In genomic region chr14:22814945-22815713, GRCh38 we compare ENCODE assay signal across 11 cellular contexts. TPM values are rescaled to one million over a fixed set of nuclear protein-coding genes. Genes with fewer than 3 reads are reported as not detected.
DNase-seq lines count a peak whose midpoint lies in the region; ATAC-seq and TF ChIP-seq lines count a peak whose summit lies in the region.
"Had no signal": no experiment of that assay in that cellular context is flagged by ENCODE, and none has a peak within 500 bp of the region (broad histone marks: within the 10 kb centered on the region; RNA-seq: fewer than 3 reads in every experiment).

TSS of gene SLC7A7 (minus strand) at chr14:22815435. CDS start at chr14:22813398, 2,037 bp downstream.

- DNase-seq in PC-9 (no peak), left ventricle myocardium superior (no peak), skeletal muscle cell (ENCODE audit: low read depth) (no peak), sciatic nerve (ENCODE audit: low spot score) (no peak), SHP77 (lab: John Stamatoyannopoulos, UW) (no peak)
- DNase-seq in activated CD4-positive, alpha-beta T cell treated with anti-CD3 and anti-CD28 coated beads for 1 hour, result no peak
- DNase-seq: central memory CD4-positive, alpha-beta T cell; stimulated activated CD4-positive, alpha-beta T cell treated with anti-CD3 and anti-CD28 coated beads, Interleukin-12 subunit alpha, Interleukin-12 subunit beta, amount 100 ng/mL, for 4 hours had no signal

- ATAC-seq in GM19023 (IDR thresholded peaks at IDR 0.05; ENCODE audit: unreplicated experiment), result peak; percentile 18
- peak; percentile 39 for ATAC-seq in left ventricle myocardium superior
- no peak for ATAC-seq in GM21529 (IDR thresholded peaks at IDR 0.05; ENCODE audit: unreplicated experiment)
- ATAC-seq in sciatic nerve, result no peak

- H3K4me2 ChIP-seq in PC-9, result 0 out of 2 replicates have a peak within 1 kb of the TSS, but pooled peaks have one; percentile 7

- intact Hi-C loops in PC-9 (cut with micrococcal nuclease; ENCODE audit: unreplicated experiment), result no loop called here
- intact Hi-C loops in left ventricle myocardium superior (cut with micrococcal nuclease), result loop anchor here (10.0 kb wide), 1 partner anchor 250 kb away; no protein-coding TSS in a partner anchor
- intact Hi-C loops in sciatic nerve (cut with DNase I), result no loop called here

- no peaks in the 10 kb centered on the region for H3K9me2 ChIP-seq in PC-9 (ENCODE audit: insufficient read depth)

- H3F3A ChIP-seq in PC-9 (ENCODE audit: insufficient read depth, low read depth), result peaks cover 10% of the 10 kb centered on the region; the same call in 1 of the 2 replicates

- H3K4me1 ChIP-seq in PC-9 (replicated peaks; ENCODE audit: insufficient read depth), result peaks cover 20% of the 10 kb centered on the region

- no peaks in the 10 kb centered on the region for H3K27me3 ChIP-seq in PC-9 (ENCODE audit: insufficient read depth, low read depth)

- no peak for TF ChIP-seq CTCF in PC-9 (conservative IDR thresholded peaks at IDR 0.05)

- H3K9me3 ChIP-seq in PC-9 (ENCODE audit: insufficient read depth, low read depth), result no peaks in the 10 kb centered on the region

- no peaks in the 10 kb centered on the region for H4K20me1 ChIP-seq in PC-9 (ENCODE audit: insufficient read depth)

- no peaks in the 10 kb centered on the region for H3K36me3 ChIP-seq in PC-9 (ENCODE audit: low read depth)

- H3K79me2 ChIP-seq in PC-9 (ENCODE audit: low read depth), result no peaks in the 10 kb centered on the region

- no peak within 1 kb of the TSS for H3K4me3 ChIP-seq in PC-9
- H3K4me3 ChIP-seq in skeletal muscle cell (ENCODE audit: low read depth, low read length), result peak within 1 kb of the TSS; percentile 2

- CTCF ChIA-PET in PC-9 (lab: Charles Lee), result no interaction called here

- POLR2A ChIA-PET in PC-9 (lab: Charles Lee; ENCODE audit: unreplicated experiment), result interaction anchor here (0.6 kb wide), 1 partner anchor 216 kb away, joined by 3 read pairs; no protein-coding TSS in a partner anchor

- BruUV-seq in PC-9 (replicated peaks; lab: Mats Ljungman, UMichigan), result no TSS peak

- H3K27ac ChIP-seq in PC-9, result no peak within 1 kb of the TSS

- no peak within 1 kb of the TSS for H2AFZ ChIP-seq in PC-9

RNA-seq across cellular contexts. Expression of gene SLC7A7, which starts in this region (rescaled TPM):
- total RNA-seq in PC-9 (2021), result 4.7 and 5.9 TPM in 2 replicates
- 4.7 TPM for total RNA-seq in left ventricle myocardium superior
- total RNA-seq in sciatic nerve, result 9.7 TPM
- total RNA-seq: T-helper 2 cell treated with Interferon-gamma antibody and Interleukin-4, amounts not matched to agents 100 ng/mL and 5 ng/mL, for 36 hours had no signal

Comparison
In these comparisons a context has a peak if more than half of its experiments do, and no peak if none do; other contexts are left out.
1. ATAC-seq: peak in GM19023 (single experiment) and left ventricle myocardium superior (single experiment); none in GM21529 (single experiment) and sciatic nerve (single experiment).